Comparison of ENCODE assay signal across 9 cellular contexts in genomic region chr1:116911166-116911553, GRCh38. TPM values are rescaled to one million over a fixed set of nuclear protein-coding genes. Genes with fewer than 3 reads are reported as not detected.
DNase-seq lines count a peak whose midpoint lies in the region; ATAC-seq and TF ChIP-seq lines count a peak whose summit lies in the region.
"Had no signal": no experiment of that assay in that cellular context is flagged by ENCODE, and none has a peak within 500 bp of the region (broad histone marks: within the 10 kb centered on the region; RNA-seq: fewer than 3 reads in every experiment).

No MANE protein-coding gene starts in this region.

- peak overlapping the region; percentile 82 for H3K9ac ChIP-seq in SK-N-MC (ENCODE audit: insufficient read length)

- H3K9me3 ChIP-seq in HEK293 (ENCODE audit: control insufficient read depth, insufficient read depth, low read depth, low read length) (no peaks in the 10 kb centered on the region), SK-N-MC (ENCODE audit: low read depth, low read length) (no peaks in the 10 kb centered on the region), right cardiac atrium (ENCODE audit: control insufficient read depth, low read length) (no peaks in the 10 kb centered on the region), sigmoid colon (no peaks in the 10 kb centered on the region)

- H3K27ac ChIP-seq in HEK293 (ENCODE audit: extremely low read depth, low read depth, low read length) (no peak overlapping the region), SK-N-MC (no peak overlapping the region), right cardiac atrium (ENCODE audit: low read length) (peak overlapping the region; percentile 58), sigmoid colon (peak overlapping the region; percentile 92 to 98 (median 94))

- intact Hi-C loops in right cardiac atrium (cut with DNase I) (no loop called here), sigmoid colon (cut with DNase I) (loop anchor here (1.0 to 10.0 kb wide), 6 partner anchors 41 to 914 kb away; partner anchors contain the start of genes ATP1A1 and MAN1A2)

- ATAC-seq in right cardiac atrium (peak in 1 of 2 donors; percentile 3), GM21825 (IDR thresholded peaks at IDR 0.05; ENCODE audit: unreplicated experiment) (no peak), HG03457 (IDR thresholded peaks at IDR 0.05; ENCODE audit: unreplicated experiment) (no peak)

- CTCF ChIA-PET in HEK293 (lab: Yijun Ruan, JAX) = interaction anchor here (0.7 to 1.1 kb wide), 7 partner anchors 10 to 219 kb away, joined by 3 to 4 read pairs (median 3); no protein-coding TSS in a partner anchor

- TF ChIP-seq CTCF in HEK293 (tag by site-specific recombination; IDR thresholded peaks at IDR 0.05) (no peak), sigmoid colon (IDR thresholded peaks at IDR 0.05) (peak in 1 of 4 experiments; percentile 16)

- no peak for TF ChIP-seq POLR2A in sigmoid colon (IDR thresholded peaks at IDR 0.05)

- H3K4me3 ChIP-seq in HEK293 (ENCODE audit: low read depth, low read length) (peak overlapping the region; percentile 85), SK-N-MC (peak overlapping the region; percentile 88), right cardiac atrium (ENCODE audit: low read length) (peak overlapping the region; percentile 56), sigmoid colon (peak overlapping the region; percentile 65 to 88 (median 78))

- H3K4me1 ChIP-seq in HEK293 (ENCODE audit: control insufficient read depth, insufficient read depth, low read length) (peaks cover 5% of the 10 kb centered on the region; the same call in 1 of the 2 replicates), right cardiac atrium (ENCODE audit: control insufficient read depth, insufficient read depth, low read length) (no peaks in the 10 kb centered on the region), sigmoid colon (peaks cover 0 to 66% (median 62%) of the 10 kb centered on the region in 4 donors)

- no peak for TF ChIP-seq EP300 in sigmoid colon (IDR thresholded peaks at IDR 0.05)

- POLR2A ChIA-PET in HEK293 (lab: Yijun Ruan, JAX) = interaction anchor here (0.9 to 2.9 kb wide), 3 partner anchors 21 to 149 kb away, joined by 3 to 15 read pairs (median 4); partner anchors contain the start of gene TTF2

- DNase-seq in SK-N-MC (ENCODE audit: low read depth, low spot score) (no peak), right cardiac atrium (peak in 2 of 3 donors; percentile 21 to 48), sigmoid colon (peak; percentile 65), pons (ENCODE audit: low spot score) (no peak), UCSD-AML1 (lab: John Stamatoyannopoulos, UW; ENCODE audit: unreplicated experiment) (no peak)
- DNase-seq: MM.1S had no signal

- 58% methylated on average over 7 of the region's 7 CpGs for WGBS in right cardiac atrium
- 22 to 63% methylated on average over 7 of the region's 7 CpGs for WGBS in sigmoid colon, 2 donors

- H3K36me3 ChIP-seq in HEK293 (ENCODE audit: control insufficient read depth in 2 of 2, insufficient read depth in 1 of 2, low read length in 2 of 2) = no peaks in the 10 kb centered on the region
- H3K36me3 ChIP-seq in SK-N-MC (ENCODE audit: insufficient read depth, low read length) = no peaks in the 10 kb centered on the region
- no peaks in the 10 kb centered on the region for H3K36me3 ChIP-seq in sigmoid colon

- H3K27me3 ChIP-seq in right cardiac atrium (ENCODE audit: control insufficient read depth, insufficient read depth) (no peaks in the 10 kb centered on the region), sigmoid colon (no peaks in the 10 kb centered on the region)

TF ChIP-seq in HEK293, 187 proteins besides CTCF, POLR2A, EP300 and RAD21:
- no peak for TF ChIP-seq ZNF48 (tag by site-specific recombination; IDR thresholded peaks at IDR 0.05)
- TF ChIP-seq HIC1 (tag by site-specific recombination; IDR thresholded peaks at IDR 0.05) = no peak
- TF ChIP-seq ZNF624 (tag by site-specific recombination; IDR thresholded peaks at IDR 0.05) = no peak
- no peak for TF ChIP-seq ZNF510 (tag by site-specific recombination; IDR thresholded peaks at IDR 0.05; ENCODE audit: insufficient replicate concordance)
- peak; percentile 82 for TF ChIP-seq ZIC2 (tag by site-specific recombination; IDR thresholded peaks at IDR 0.05)
- no peak for TF ChIP-seq ZBTB7A (tag by site-specific recombination; IDR thresholded peaks at IDR 0.05; ENCODE audit: low read depth)
- no peak for TF ChIP-seq ZNF391 (tag by site-specific recombination; IDR thresholded peaks at IDR 0.05; ENCODE audit: borderline replicate concordance, low read depth)
- no peak for TF ChIP-seq PATZ1 (tag by site-specific recombination; IDR thresholded peaks at IDR 0.05)
- peak; percentile 65; the same call in 1 of the 2 replicates for TF ChIP-seq GLIS1 (tag by site-specific recombination; IDR thresholded peaks at IDR 0.05)
- no peak for TF ChIP-seq ZNF544 (tag by site-specific recombination; IDR thresholded peaks at IDR 0.05)
- peak; percentile 68 for TF ChIP-seq ZNF692 (tag by site-specific recombination; IDR thresholded peaks at IDR 0.05)
- TF ChIP-seq BCL6B (tag by site-specific recombination; IDR thresholded peaks at IDR 0.05) = no peak

RNA-seq across cellular contexts. Expression of gene PTGFRN, which starts 1.4 kb away (rescaled TPM):
- 100 to 1,000 TPM; 151 to 247 (median 163) TPM for total RNA-seq in right cardiac atrium
- polyA plus RNA-seq in right cardiac atrium = 100 TPM
- total RNA-seq in sigmoid colon = 100 to 1,000 TPM in 2 of 4 donors, 10 to 100 TPM in 2; 77.3 to 179 (median 109) TPM
- 10 to 100 TPM in 2 of 3 donors, 1 to 10 TPM in 1; 6.6 to 38.8 (median 11.8) TPM for polyA plus RNA-seq in sigmoid colon

Comparison
In these comparisons a context has a peak if more than half of its experiments do, and no peak if none do; other contexts are left out.
1. H3K27ac ChIP-seq: peak in right cardiac atrium (single experiment) and sigmoid colon (4 of 4); none in HEK293 (single experiment) and SK-N-MC (single experiment).
2. DNase-seq: peak in right cardiac atrium (2 of 3) and sigmoid colon (single experiment); none in SK-N-MC (single experiment), pons (single experiment) and UCSD-AML1 (single experiment).
3. Peak in every context shown above with its lines, with median percentiles within 50 percentile points of each other: H3K4me3 ChIP-seq.